ENCODE assay signal across 17 cellular contexts in the genomic region with DNA sequence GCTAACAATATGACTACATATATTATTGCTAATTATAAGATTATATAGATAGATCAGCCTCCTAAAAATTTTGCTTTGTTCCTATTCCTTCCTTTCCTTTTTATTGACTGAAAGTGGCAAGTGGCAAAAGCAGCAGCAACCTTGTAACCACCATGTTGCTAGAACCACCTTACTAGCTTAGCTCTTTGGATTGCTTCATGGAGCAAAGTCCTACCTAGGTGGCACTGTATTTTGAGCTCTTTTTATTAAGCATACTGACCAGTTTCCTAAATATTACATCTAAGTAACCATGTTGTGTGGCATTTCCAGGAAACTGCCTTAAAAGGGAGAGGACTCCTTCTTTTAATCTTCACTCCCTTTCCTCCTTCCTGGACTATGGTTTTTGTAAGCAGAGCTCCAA.
DNase-seq lines count a peak whose midpoint lies in the region; ATAC-seq, FAIRE-seq and TF ChIP-seq lines count a peak whose summit lies in the region.
"Had no signal": no experiment of that assay in that cellular context is flagged by ENCODE, and none has a peak within 500 bp of the region (broad histone marks: within the 10 kb centered on the region; RNA-seq: fewer than 3 reads in every experiment).

No MANE protein-coding gene starts in this region.

- TF ChIP-seq CTCF in MCF 10A (IDR thresholded peaks at IDR 0.05; ENCODE audit: unreplicated experiment) (no peak), mammary epithelial cell (conservative IDR thresholded peaks at IDR 0.05 in 1 of 2, IDR thresholded peaks at IDR 0.05 in 1 of 2; ENCODE audit: extremely low read depth in 1 of 2, insufficient read depth in 1 of 2, low read depth in 1 of 2, low read length in 2 of 2) (no peak), endothelial cell of umbilical vein (IDR thresholded peaks at IDR 0.05; ENCODE audit: extremely low read depth in 1 of 2, insufficient read depth in 1 of 2, low read depth in 1 of 2, low read length in 2 of 2) (no peak), right lobe of liver (IDR thresholded peaks at IDR 0.05) (no peak), type B pancreatic cell (conservative IDR thresholded peaks at IDR 0.05) (no peak)

- DNase-seq in MCF 10A (ENCODE audit: unreplicated experiment) (no peak), mammary epithelial cell (no peak), endothelial cell of umbilical vein (ENCODE audit: low read depth, low spot score) (peak; percentile 5), right lobe of liver (no peak), type B pancreatic cell (ENCODE audit: extremely low spot score, unreplicated experiment) (no peak), cerebellar cortex (ENCODE audit: low spot score) (no peak), medulla oblongata (ENCODE audit: extremely low spot score) (no peak)
- DNase-seq: CD4-positive, CD25-positive, alpha-beta regulatory T cell; DMS 273 treated with DMSO at 0.1 percent for 48 hours; DMS79; GM23248 had no signal

- H3K27ac Mint-ChIP-seq in MCF 10A (ENCODE audit: low read depth, unreplicated experiment) (peak overlapping the region; percentile 28), type B pancreatic cell (no peak overlapping the region)
- H3K27ac Mint-ChIP-seq: CD4-positive, CD25-positive, alpha-beta regulatory T cell had no signal

- H4K20me1 ChIP-seq in mammary epithelial cell (ENCODE audit: insufficient read depth, low read length), result no peaks in the 10 kb centered on the region
- H4K20me1 ChIP-seq in endothelial cell of umbilical vein (replicated peaks; ENCODE audit: control insufficient read depth, extremely low read depth, insufficient read depth, low read length), result no peaks in the 10 kb centered on the region
- H4K20me1 ChIP-seq: BLaER1 treated with 17β-estradiol and CSF1 and Interleukin-3, amounts not matched to agents 10 nM and 100 nM had no signal

- no peaks in the 10 kb centered on the region for H3K9me1 ChIP-seq in endothelial cell of umbilical vein (replicated peaks; ENCODE audit: control insufficient read depth, extremely low read depth, insufficient read depth, low read length)

- H3K36me3 Mint-ChIP-seq in MCF 10A (ENCODE audit: insufficient read depth, unreplicated experiment) (peaks cover 5% of the 10 kb centered on the region), type B pancreatic cell (no peaks in the 10 kb centered on the region)
- H3K36me3 Mint-ChIP-seq: CD4-positive, CD25-positive, alpha-beta regulatory T cell had no signal

- CTCF ChIA-PET in MCF 10A (lab: Yijun Ruan, JAX), result interaction anchor here (0.6 to 0.7 kb wide), 2 partner anchors 16 to 125 kb away, joined by 3 read pairs; no protein-coding TSS in a partner anchor
- CTCF ChIA-PET in mammary epithelial cell (lab: Charles Lee; ENCODE audit: low non-redundant PET), result no interaction called here
- CTCF ChIA-PET in endothelial cell of umbilical vein (lab: Charles Lee), result interaction anchor here (1.4 to 2.3 kb wide), 2 partner anchors 14 to 161 kb away, joined by 3 to 11 read pairs; no protein-coding TSS in a partner anchor

- H3K79me2 ChIP-seq in mammary epithelial cell (ENCODE audit: insufficient read depth, low read length) (no peaks in the 10 kb centered on the region), endothelial cell of umbilical vein (ENCODE audit: control insufficient read depth, insufficient read depth, low read length) (no peaks in the 10 kb centered on the region)

- no peak overlapping the region for H3K4me3 Mint-ChIP-seq in MCF 10A (ENCODE audit: unreplicated experiment)
- no peak overlapping the region for H3K4me3 Mint-ChIP-seq in type B pancreatic cell
- H3K4me3 Mint-ChIP-seq: CD4-positive, CD25-positive, alpha-beta regulatory T cell had no signal

- no peak for TF ChIP-seq POLR2A in endothelial cell of umbilical vein (IDR thresholded peaks at IDR 0.05; ENCODE audit: low read depth, low read length)
- no peak for TF ChIP-seq POLR2A in right lobe of liver (IDR thresholded peaks at IDR 0.05)

- H3K27ac ChIP-seq in mammary epithelial cell (ENCODE audit: insufficient read depth, low read depth, low read length), result no peak overlapping the region
- H3K27ac ChIP-seq in endothelial cell of umbilical vein (ENCODE audit: insufficient read depth, low read depth, low read length), result peak overlapping the region; percentile 93
- no peak overlapping the region for H3K27ac ChIP-seq in right lobe of liver
- H3K27ac ChIP-seq: 22Rv1; BLaER1 treated with 17β-estradiol and CSF1 and Interleukin-3, amounts not matched to agents 10 nM and 100 nM; GM23248 had no signal

- no peaks in the 10 kb centered on the region for H3K27me3 ChIP-seq in mammary epithelial cell (ENCODE audit: insufficient read depth, low read length)
- no peaks in the 10 kb centered on the region for H3K27me3 ChIP-seq in endothelial cell of umbilical vein (ENCODE audit: control insufficient read depth in 2 of 2, insufficient read depth in 2 of 2, low read length in 2 of 2)
- no peaks in the 10 kb centered on the region for H3K27me3 ChIP-seq in right lobe of liver
- H3K27me3 ChIP-seq: BLaER1 treated with 17β-estradiol and CSF1 and Interleukin-3, amounts not matched to agents 10 nM and 100 nM had no signal

- H2AFZ ChIP-seq in mammary epithelial cell (ENCODE audit: low read depth, low read length) (no peak overlapping the region), endothelial cell of umbilical vein (ENCODE audit: low read depth, low read length) (peak overlapping the region; percentile 37)
- H2AFZ ChIP-seq: GM23248 had no signal

- POLR2A ChIA-PET in MCF 10A (lab: Yijun Ruan, JAX) (interaction anchor here (0.6 to 1.7 kb wide), 4 partner anchors 9 to 97 kb away, joined by 3 to 7 read pairs (median 5); no protein-coding TSS in a partner anchor), endothelial cell of umbilical vein (lab: Charles Lee) (interaction anchor here (1.6 kb wide), 1 partner anchor 17 kb away, joined by 8 read pairs; no protein-coding TSS in a partner anchor)

- dilution Hi-C loops in mammary epithelial cell (cut with HindIII; ENCODE audit: low sequenced_read_pairs), result no loop called here
- dilution Hi-C loops in endothelial cell of umbilical vein (cut with MboI; ENCODE audit: extremely low pct_ligation_motif_present, low sequenced_read_pairs), result no loop called here

- intact Hi-C loops in MCF 10A (cut with micrococcal nuclease) (no loop called here), mammary epithelial cell (cut with micrococcal nuclease) (no loop called here), endothelial cell of umbilical vein (cut with micrococcal nuclease) (loop anchor here (1.0 kb wide), 1 partner anchor 16 kb away; no protein-coding TSS in a partner anchor), right lobe of liver (cut with DNase I) (no loop called here)

- H3K9me3 Mint-ChIP-seq in MCF 10A (ENCODE audit: unreplicated experiment), result peaks cover 13% of the 10 kb centered on the region
- peaks cover 4% of the 10 kb centered on the region for H3K9me3 Mint-ChIP-seq in type B pancreatic cell
- H3K9me3 Mint-ChIP-seq: CD4-positive, CD25-positive, alpha-beta regulatory T cell had no signal

- H3K9ac ChIP-seq in mammary epithelial cell (ENCODE audit: insufficient read depth, low read length) (no peak overlapping the region), endothelial cell of umbilical vein (replicated peaks; ENCODE audit: extremely low read depth, insufficient read depth, low read length) (no peak overlapping the region)
- H3K9ac ChIP-seq: BLaER1 treated with 17β-estradiol and CSF1 and Interleukin-3, amounts not matched to agents 10 nM and 100 nM; GM23248 had no signal

- in situ Hi-C loops in mammary epithelial cell (cut with MboI; ENCODE audit: low sequenced_read_pairs in 2 of 2), result no loop called here

- no peaks in the 10 kb centered on the region for H3K4me1 ChIP-seq in mammary epithelial cell (ENCODE audit: insufficient read depth, low read length)
- peaks cover 25% of the 10 kb centered on the region for H3K4me1 ChIP-seq in endothelial cell of umbilical vein (ENCODE audit: control insufficient read depth, extremely low read depth, insufficient read depth, low read length)
- H3K4me1 ChIP-seq in right lobe of liver, result no peaks in the 10 kb centered on the region

- no TSS peak for BruUV-seq in MCF 10A (replicated peaks; lab: Mats Ljungman, UMichigan)
- no TSS peak for BruUV-seq in mammary epithelial cell (replicated peaks; lab: Mats Ljungman, UMichigan)
- BruUV-seq in endothelial cell of umbilical vein (replicated peaks; lab: Mats Ljungman, UMichigan), result no TSS peak

- H3K4me2 ChIP-seq in mammary epithelial cell (ENCODE audit: insufficient read depth, low read depth, low read length), result no peak overlapping the region
- peak overlapping the region; percentile 75 for H3K4me2 ChIP-seq in endothelial cell of umbilical vein (ENCODE audit: insufficient read depth, low read length)
- H3K4me2 ChIP-seq: BLaER1 treated with 17β-estradiol and CSF1 and Interleukin-3, amounts not matched to agents 10 nM and 100 nM had no signal

- H3K27me3 Mint-ChIP-seq in MCF 10A (ENCODE audit: insufficient read depth, unreplicated experiment) (no peaks in the 10 kb centered on the region), type B pancreatic cell (no peaks in the 10 kb centered on the region)
- H3K27me3 Mint-ChIP-seq: CD4-positive, CD25-positive, alpha-beta regulatory T cell had no signal

- H3K4me3 ChIP-seq in mammary epithelial cell (replicated peaks in 1 of 3; ENCODE audit: insufficient read depth in 1 of 3, low read depth in 2 of 3, low read length in 3 of 3) (no peak overlapping the region), endothelial cell of umbilical vein (replicated peaks in 1 of 3; ENCODE audit: insufficient read depth in 1 of 3, low read depth in 1 of 3, low read length in 3 of 3) (no peak overlapping the region), right lobe of liver (no peak overlapping the region)
- H3K4me3 ChIP-seq: BLaER1 treated with 17β-estradiol and CSF1 and Interleukin-3, amounts not matched to agents 10 nM and 100 nM; GM12878; GM23248 had no signal

- FAIRE-seq in endothelial cell of umbilical vein (lab: Jason Lieb, UNC), result no peak
- FAIRE-seq: GM12878, GM18507, H54 had no signal

- ATAC-seq in right lobe of liver (peak in 3 of 4 donors; percentile 27 to 55 (median 54)), HG03521 (IDR thresholded peaks at IDR 0.05; ENCODE audit: unreplicated experiment) (no peak)
- ATAC-seq: GM12878 had no signal

- H3K36me3 ChIP-seq in mammary epithelial cell (ENCODE audit: insufficient read depth, low read length) (no peaks in the 10 kb centered on the region), endothelial cell of umbilical vein (ENCODE audit: control insufficient read depth in 2 of 2, extremely low read depth in 1 of 2, insufficient read depth in 2 of 2, low read length in 2 of 2) (no peaks in the 10 kb centered on the region), right lobe of liver (no peaks in the 10 kb centered on the region)
- H3K36me3 ChIP-seq: BLaER1 treated with 17β-estradiol and CSF1 and Interleukin-3, amounts not matched to agents 10 nM and 100 nM had no signal

- H3K9me3 ChIP-seq in mammary epithelial cell (replicated peaks; ENCODE audit: insufficient read depth, low read length), result no peaks in the 10 kb centered on the region
- H3K9me3 ChIP-seq in endothelial cell of umbilical vein (replicated peaks; ENCODE audit: control insufficient read depth, insufficient read depth, low read length), result no peaks in the 10 kb centered on the region
- no peaks in the 10 kb centered on the region for H3K9me3 ChIP-seq in right lobe of liver
- H3K9me3 ChIP-seq: BLaER1 treated with 17β-estradiol and CSF1 and Interleukin-3, amounts not matched to agents 10 nM and 100 nM had no signal

- H3K4me1 Mint-ChIP-seq in MCF 10A (ENCODE audit: insufficient read depth, unreplicated experiment), result peaks cover 22% of the 10 kb centered on the region
- no peaks in the 10 kb centered on the region for H3K4me1 Mint-ChIP-seq in type B pancreatic cell (ENCODE audit: unreplicated experiment)
